ENCODE assay signal across 19 cellular contexts in genomic region chr3:184746131-184747120, GRCh38. TPM values are rescaled to one million over a fixed set of nuclear protein-coding genes. Genes with fewer than 3 reads are reported as not detected.
DNase-seq lines count a peak whose midpoint lies in the region; ATAC-seq and TF ChIP-seq lines count a peak whose summit lies in the region.
"Had no signal": no experiment of that assay in that cellular context is flagged by ENCODE, and none has a peak within 500 bp of the region (broad histone marks: within the 10 kb centered on the region; RNA-seq: fewer than 3 reads in every experiment).

No MANE protein-coding gene starts in this region.

- H2AFZ ChIP-seq in neural progenitor cell (replicated peaks) = no peak overlapping the region
- H2AFZ ChIP-seq: PC-9 had no signal

- peaks cover 23% of the 10 kb centered on the region for H3F3A ChIP-seq in neural progenitor cell (ENCODE audit: low read depth)

- peaks cover 7 to 15% of the 10 kb centered on the region in 2 donors for H3K27me3 Mint-ChIP-seq in natural killer cell treated with Interleukin-12 subunit alpha and Interleukin-12 subunit beta and Interleukin-15 and Interleukin-18, amount 100 ng/mL, for 72 hours
- H3K27me3 Mint-ChIP-seq in natural killer cell (ENCODE audit: low read depth in 2 of 2) (peaks cover 14 to 16% of the 10 kb centered on the region in 2 donors), endodermal cell (ENCODE audit: insufficient read depth) (peaks cover 6% of the 10 kb centered on the region), neural progenitor cell (ENCODE audit: insufficient read depth, low read depth) (peaks cover 8% of the 10 kb centered on the region)

- ATAC-seq in natural killer cell treated with Interleukin-12 subunit alpha and Interleukin-12 subunit beta and Interleukin-15 and Interleukin-18, amount 100 ng/mL, for 72 hours = no peak
- ATAC-seq in natural killer cell (no peak), HG02759 (IDR thresholded peaks at IDR 0.05; ENCODE audit: unreplicated experiment) (no peak)
- ATAC-seq: HCT116 had no signal

- H3K27ac ChIP-seq in endodermal cell (ENCODE audit: low read depth, low read length) (no peak overlapping the region), neural progenitor cell (no peak overlapping the region)
- H3K27ac ChIP-seq: PC-9 had no signal

- H3K9me3 ChIP-seq in endodermal cell (ENCODE audit: control insufficient read depth, low read length) = no peaks in the 10 kb centered on the region
- no peaks in the 10 kb centered on the region for H3K9me3 ChIP-seq in neural progenitor cell (ENCODE audit: low read depth)

- no peaks in the 10 kb centered on the region for H3K36me3 Mint-ChIP-seq in natural killer cell treated with Interleukin-12 subunit alpha and Interleukin-12 subunit beta and Interleukin-15 and Interleukin-18, amount 100 ng/mL, for 72 hours
- no peaks in the 10 kb centered on the region for H3K36me3 Mint-ChIP-seq in natural killer cell
- peaks cover 4% of the 10 kb centered on the region for H3K36me3 Mint-ChIP-seq in endodermal cell (ENCODE audit: low read depth)
- no peaks in the 10 kb centered on the region for H3K36me3 Mint-ChIP-seq in neural progenitor cell

- TF ChIP-seq CTCF in natural killer cell (IDR thresholded peaks at IDR 0.05) (no peak), endodermal cell (conservative IDR thresholded peaks at IDR 0.05) (peak; percentile 28), neural progenitor cell (IDR thresholded peaks at IDR 0.05) (no peak)

- no peak overlapping the region for H3K4me3 Mint-ChIP-seq in natural killer cell treated with Interleukin-12 subunit alpha and Interleukin-12 subunit beta and Interleukin-15 and Interleukin-18, amount 100 ng/mL, for 72 hours
- H3K4me3 Mint-ChIP-seq in natural killer cell (no peak overlapping the region), endodermal cell (no peak overlapping the region), neural progenitor cell (no peak overlapping the region)

- no peak overlapping the region for H3K27ac Mint-ChIP-seq in natural killer cell treated with Interleukin-12 subunit alpha and Interleukin-12 subunit beta and Interleukin-15 and Interleukin-18, amount 100 ng/mL, for 72 hours
- H3K27ac Mint-ChIP-seq in natural killer cell (no peak overlapping the region), endodermal cell (no peak overlapping the region), neural progenitor cell (peak overlapping the region; percentile 79)

- H3K4me1 ChIP-seq in endodermal cell (ENCODE audit: control insufficient read depth, insufficient read depth, low read length) (peaks cover 30% of the 10 kb centered on the region), neural progenitor cell (peaks cover 42% of the 10 kb centered on the region)

- peak; percentile 29 for DNase-seq in natural killer cell treated with Interleukin-12 subunit alpha and Interleukin-12 subunit beta and Interleukin-15 and Interleukin-18, amount 100 ng/mL, for 72 hours (ENCODE audit: low spot score)
- DNase-seq in natural killer cell (no peak), endodermal cell (peak; percentile 45), neural progenitor cell (ENCODE audit: low spot score) (no peak), NCI-H1436 treated with DMSO at 0.1 percent for 48 hours (lab: John Stamatoyannopoulos, UW) (no peak), T1000 (lab: John Stamatoyannopoulos, UW) (no peak), D341Med (ENCODE audit: low spot score) (no peak)
- DNase-seq: C1 segment of cervical spinal cord, DMS 273 treated with DMSO at 0.1 percent for 48 hours, GF-D8, KBM-7, NCI-H1417 treated with DMSO at 0.1 percent for 48 hours, NCI-H2029, NCI-H2171, NCI-H510A treated with DMSO at 0.1 percent for 48 hours, NCI-H82, PC-9 had no signal

- H3K36me3 ChIP-seq in endodermal cell (ENCODE audit: control insufficient read depth, insufficient read depth, low read length) (no peaks in the 10 kb centered on the region), neural progenitor cell (no peaks in the 10 kb centered on the region)

- intact Hi-C loops in natural killer cell (cut with micrococcal nuclease) = no loop called here

- H3K4me3 ChIP-seq in endodermal cell (ENCODE audit: low read length) = no peak overlapping the region
- H3K4me3 ChIP-seq in neural progenitor cell = no peak overlapping the region
- H3K4me3 ChIP-seq: PC-9 had no signal

- peaks cover 0 to 6% of the 10 kb centered on the region in 2 donors for H3K4me1 Mint-ChIP-seq in natural killer cell treated with Interleukin-12 subunit alpha and Interleukin-12 subunit beta and Interleukin-15 and Interleukin-18, amount 100 ng/mL, for 72 hours (ENCODE audit: low read depth in 2 of 2)
- H3K4me1 Mint-ChIP-seq in natural killer cell (no peaks in the 10 kb centered on the region), endodermal cell (peaks cover 43% of the 10 kb centered on the region), neural progenitor cell (peaks cover 37% of the 10 kb centered on the region)

- 77 to 78% methylated on average over 8 to 14 of the region's 14 CpGs for WGBS in endodermal cell (ENCODE audit: insufficient coverage in 1 of 2, insufficient read length in 1 of 2), 2 experiments

- no peaks in the 10 kb centered on the region for H3K27me3 ChIP-seq in endodermal cell (ENCODE audit: control insufficient read depth, insufficient read depth, low read length, poor library complexity, severe bottlenecking)
- H3K27me3 ChIP-seq in neural progenitor cell = no peaks in the 10 kb centered on the region

- H3K79me2 ChIP-seq in neural progenitor cell (ENCODE audit: low read depth) = no peaks in the 10 kb centered on the region

- no peaks in the 10 kb centered on the region for H4K20me1 ChIP-seq in neural progenitor cell (ENCODE audit: low read depth)

- H3K9ac ChIP-seq in endodermal cell (ENCODE audit: extremely low read depth, low read length, poor library complexity, severe bottlenecking) = no peak overlapping the region
- H3K9ac ChIP-seq in neural progenitor cell = no peak overlapping the region

- H3K9me3 Mint-ChIP-seq in natural killer cell treated with Interleukin-12 subunit alpha and Interleukin-12 subunit beta and Interleukin-15 and Interleukin-18, amount 100 ng/mL, for 72 hours = no peaks in the 10 kb centered on the region
- no peaks in the 10 kb centered on the region for H3K9me3 Mint-ChIP-seq in natural killer cell
- peaks cover 13% of the 10 kb centered on the region for H3K9me3 Mint-ChIP-seq in endodermal cell
- H3K9me3 Mint-ChIP-seq in neural progenitor cell = no peaks in the 10 kb centered on the region

- no peak overlapping the region for H3K4me2 ChIP-seq in neural progenitor cell
- H3K4me2 ChIP-seq: PC-9 had no signal

RNA-seq across cellular contexts. Expression of gene MAGEF1, which starts 34.6 kb away (rescaled TPM):
- 1 to 10 TPM; 7.4 to 7.8 TPM for total RNA-seq in natural killer cell treated with Interleukin-12 subunit alpha and Interleukin-12 subunit beta and Interleukin-15 and Interleukin-18, amount 100 ng/mL, for 72 hours
- 10 to 100 TPM in 2 of 3 donors, 1 to 10 TPM in 1; 8.1 to 12.6 (median 11.4) TPM for total RNA-seq in natural killer cell
- total RNA-seq in endodermal cell = 10 to 100 TPM; 61.3 to 86.5 TPM
- polyA plus RNA-seq in endodermal cell (2013, experiment 1 of 2) = 76.3 TPM
- polyA plus RNA-seq in endodermal cell (2013, experiment 2 of 2) = 65.0 TPM
- 73.9 and 88.1 TPM in 2 replicates for total RNA-seq in neural progenitor cell (ENCODE audit: low replicate concordance)

Comparison
In these comparisons a context has a peak if more than half of its experiments do, and no peak if none do; other contexts are left out.
1. DNase-seq: peak in natural killer cell treated with Interleukin-12 subunit alpha and Interleukin-12 subunit beta and Interleukin-15 and Interleukin-18, amount 100 ng/mL, for 72 hours (single experiment) and endodermal cell (single experiment); none in natural killer cell (single experiment), neural progenitor cell (single experiment), NCI-H1436 treated with DMSO at 0.1 percent for 48 hours (single experiment), T1000 (single experiment) and D341Med (single experiment).